In the genomic region with DNA sequence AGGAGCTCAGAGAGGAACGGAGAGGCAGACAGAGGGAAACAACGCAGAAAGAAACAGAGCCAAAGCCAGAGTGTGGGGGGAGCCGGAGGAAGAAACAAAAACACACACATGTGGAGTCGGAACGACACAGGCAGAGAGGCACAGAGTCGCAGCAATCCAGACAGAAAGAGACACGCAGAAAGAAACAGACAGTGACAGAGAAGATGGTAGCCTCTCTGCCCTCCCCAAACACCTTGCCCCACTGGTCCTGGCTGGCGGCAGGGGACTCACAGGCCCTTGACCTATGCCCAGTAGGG, we compare ENCODE assay signal across 9 cellular contexts. TPM values are rescaled to one million over a fixed set of nuclear protein-coding genes. Genes with fewer than 3 reads are reported as not detected.
DNase-seq lines count a peak whose midpoint lies in the region; ATAC-seq and TF ChIP-seq lines count a peak whose summit lies in the region.
"Had no signal": no experiment of that assay in that cellular context is flagged by ENCODE, and none has a peak within 500 bp of the region (broad histone marks: within the 10 kb centered on the region; RNA-seq: fewer than 3 reads in every experiment).

No MANE protein-coding gene starts in this region.

- H3K27ac ChIP-seq in BLaER1 treated with 17β-estradiol and CSF1 and Interleukin-3, amounts not matched to agents 10 nM and 100 nM, result peak overlapping the region in 5 of 11 experiments; percentile 19 to 52 (median 41); a peak in 3 of 22 replicates
- no peak overlapping the region for H3K27ac ChIP-seq in Karpas-422 (ENCODE audit: low read length)
- peak overlapping the region; percentile 85 to 92 for H3K27ac ChIP-seq in coronary artery

- peaks cover 52 to 63% (median 61%) of the 10 kb centered on the region in 11 experiments for H3K36me3 ChIP-seq in BLaER1 treated with 17β-estradiol and CSF1 and Interleukin-3, amounts not matched to agents 10 nM and 100 nM
- peaks cover 35% of the 10 kb centered on the region for H3K36me3 ChIP-seq in Karpas-422 (ENCODE audit: insufficient read depth, low read length)

- H3K9me3 Mint-ChIP-seq in neural crest cell, result no peaks in the 10 kb centered on the region

- no peaks in the 10 kb centered on the region for H3K9me3 ChIP-seq in BLaER1 treated with 17β-estradiol and CSF1 and Interleukin-3, amounts not matched to agents 10 nM and 100 nM (replicated peaks in 1 of 11)
- H3K9me3 ChIP-seq in Karpas-422 (ENCODE audit: low read length), result no peaks in the 10 kb centered on the region

- peak overlapping the region in 9 of 10 experiments; percentile 38 to 100 (median 89); a peak in 15 of 20 replicates for H3K4me3 ChIP-seq in BLaER1 treated with 17β-estradiol and CSF1 and Interleukin-3, amounts not matched to agents 10 nM and 100 nM
- H3K4me3 ChIP-seq in Karpas-422 (ENCODE audit: low read length) (peak overlapping the region; percentile 98), coronary artery (peak overlapping the region; percentile 96)

- TF ChIP-seq CTCF in coronary artery (IDR thresholded peaks at IDR 0.05), result no peak
- TF ChIP-seq CTCF in neural crest cell (conservative IDR thresholded peaks at IDR 0.05), result no peak

- H3K9me2 ChIP-seq in Karpas-422 (replicated peaks; ENCODE audit: insufficient read depth, low read length), result no peaks in the 10 kb centered on the region

- H3K27me3 ChIP-seq in BLaER1 treated with 17β-estradiol and CSF1 and Interleukin-3, amounts not matched to agents 10 nM and 100 nM, result no peaks in the 10 kb centered on the region
- H3K27me3 ChIP-seq in Karpas-422 (ENCODE audit: low read length), result no peaks in the 10 kb centered on the region

- H3K27ac Mint-ChIP-seq in neural crest cell (ENCODE audit: unreplicated experiment), result no peak overlapping the region

- no peak for ATAC-seq in HG02885 (IDR thresholded peaks at IDR 0.05; ENCODE audit: poor library complexity, unreplicated experiment)
- no peak for ATAC-seq in GM18873 (IDR thresholded peaks at IDR 0.05; ENCODE audit: low FRiP score, unreplicated experiment)

- H3K4me1 Mint-ChIP-seq in neural crest cell, result peaks cover 30% of the 10 kb centered on the region

- H3K4me2 ChIP-seq in BLaER1 treated with 17β-estradiol and CSF1 and Interleukin-3, amounts not matched to agents 10 nM and 100 nM, result peak overlapping the region; percentile 88 to 99 (median 96)
- peak overlapping the region; percentile 73 for H3K4me2 ChIP-seq in Karpas-422 (ENCODE audit: low read depth, low read length, poor library complexity, severe bottlenecking)

- H2AFZ ChIP-seq in Karpas-422 (ENCODE audit: low read length), result no peak overlapping the region

- peaks cover 8% of the 10 kb centered on the region for H3K36me3 Mint-ChIP-seq in neural crest cell (ENCODE audit: low read depth)

- DNase-seq in Karpas-422, result no peak
- DNase-seq in coronary artery (ENCODE audit: low spot score), result no peak
- DNase-seq in neural crest cell (ENCODE audit: low read depth, low spot score), result no peak
- no peak for DNase-seq in GF-D8 (lab: John Stamatoyannopoulos, UW)
- no peak for DNase-seq in cerebellar cortex (ENCODE audit: low spot score)
- DNase-seq: NCI-H2227 treated with DMSO at 0.1 percent for 48 hours had no signal

- peak overlapping the region; percentile 95 for H3K4me3 Mint-ChIP-seq in neural crest cell

- H3K9ac ChIP-seq in BLaER1 treated with 17β-estradiol and CSF1 and Interleukin-3, amounts not matched to agents 10 nM and 100 nM, result peak overlapping the region in 10 of 11 experiments; percentile 28 to 83 (median 52); a peak in 13 of 22 replicates
- peak overlapping the region; percentile 99 for H3K9ac ChIP-seq in Karpas-422 (ENCODE audit: low read length)

- peaks cover 55 to 71% (median 63%) of the 10 kb centered on the region in 10 experiments for H3K4me1 ChIP-seq in BLaER1 treated with 17β-estradiol and CSF1 and Interleukin-3, amounts not matched to agents 10 nM and 100 nM
- H3K4me1 ChIP-seq in Karpas-422 (ENCODE audit: low read length), result peaks cover 40% of the 10 kb centered on the region

- H3K79me2 ChIP-seq in Karpas-422 (ENCODE audit: low read length), result peaks cover 29% of the 10 kb centered on the region

- no peaks in the 10 kb centered on the region for H3K27me3 Mint-ChIP-seq in neural crest cell (ENCODE audit: low read depth)

- peaks cover 19 to 84% (median 47%) of the 10 kb centered on the region in 11 experiments; a peak in 21 of 22 replicates for H4K20me1 ChIP-seq in BLaER1 treated with 17β-estradiol and CSF1 and Interleukin-3, amounts not matched to agents 10 nM and 100 nM
- H4K20me1 ChIP-seq in Karpas-422 (ENCODE audit: insufficient read depth, low read depth, low read length), result peaks cover 11% of the 10 kb centered on the region; the same call in 1 of the 2 replicates

RNA-seq across cellular contexts. Expression of a gene that starts 1.7 kb away (rescaled TPM):
- total RNA-seq in Karpas-422 (2014; rRNA removed; shearing (Covaris generic); ENCODE audit: low replicate concordance), result 25.5 and 36.1 TPM in 2 replicates
- total RNA-seq in neural crest cell, result 25.3 and 30.2 TPM in 2 replicates

RNA-seq across cellular contexts. Expression of a gene that starts 21.3 kb away (rescaled TPM):
- 3.8 and 7.0 TPM in 2 replicates for total RNA-seq in Karpas-422 (2014; rRNA removed; shearing (Covaris generic); ENCODE audit: low replicate concordance)
- 26.5 and 27.2 TPM in 2 replicates for total RNA-seq in neural crest cell

RNA-seq across cellular contexts. Expression of a gene that starts 33.0 kb away (rescaled TPM):
- total RNA-seq in Karpas-422 (2014; rRNA removed; shearing (Covaris generic); ENCODE audit: low replicate concordance), result 93.6 and 104 TPM in 2 replicates
- total RNA-seq in neural crest cell, result 139 and 143 TPM in 2 replicates

RNA-seq across cellular contexts. Expression of a gene that starts 48.7 kb away (rescaled TPM):
- 52.7 and 69.1 TPM in 2 replicates for total RNA-seq in Karpas-422 (2014; rRNA removed; shearing (Covaris generic); ENCODE audit: low replicate concordance)
- 54.8 and 57.4 TPM in 2 replicates for total RNA-seq in neural crest cell
